ENCODE assay signal across 10 cellular contexts in the genomic region with DNA sequence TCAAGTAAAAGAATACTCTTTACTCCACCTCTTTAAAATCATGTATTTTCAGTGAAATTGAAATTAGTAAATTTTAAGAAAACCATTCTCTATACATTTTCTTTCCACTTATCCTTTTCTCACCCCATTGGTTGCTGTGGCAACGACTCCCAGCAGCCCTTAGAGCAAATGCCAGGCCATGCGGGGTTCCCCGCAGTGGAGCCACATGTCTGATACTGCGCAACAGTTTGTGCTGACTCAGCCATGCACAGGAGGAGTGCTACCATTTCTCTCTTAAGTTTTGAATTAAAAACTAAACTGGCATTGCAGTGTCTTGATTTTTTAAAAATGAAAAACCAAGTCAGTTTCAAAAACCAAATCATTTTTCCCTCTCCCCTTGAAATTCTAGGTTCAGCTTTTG.
A peak's percentile ranks its signal among the peaks of the same experiment; 100 is the strongest.
DNase-seq lines count a peak whose midpoint lies in the region; ATAC-seq and TF ChIP-seq lines count a peak whose summit lies in the region.
"Had no signal": no experiment of that assay in that cellular context is flagged by ENCODE, and none has a peak within 500 bp of the region (broad histone marks: within the 10 kb centered on the region; RNA-seq: fewer than 3 reads in every experiment).

No MANE protein-coding gene starts in this region.

- H2AFZ ChIP-seq in GM23338 (no peak overlapping the region), KMS-11 (ENCODE audit: low read depth) (peak overlapping the region; percentile 20; the same call in 1 of the 2 replicates), neural progenitor cell (replicated peaks) (no peak overlapping the region)

- no peaks in the 10 kb centered on the region for H3K9me3 ChIP-seq in neural progenitor cell (ENCODE audit: low read depth)
- H3K9me3 ChIP-seq: suprapubic skin had no signal

- H3K9ac ChIP-seq in KMS-11, result no peak overlapping the region
- H3K9ac ChIP-seq in neural progenitor cell, result no peak overlapping the region

- intact Hi-C loops in left colon (cut with DNase I, micrococcal nuclease), result no loop called here

- TF ChIP-seq CTCF in GM23338 (conservative IDR thresholded peaks at IDR 0.05; ENCODE audit: low read depth in 2 of 2), result no peak
- TF ChIP-seq CTCF in KMS-11 (conservative IDR thresholded peaks at IDR 0.05; ENCODE audit: low read depth, low read length), result no peak
- no peak for TF ChIP-seq CTCF in choroid plexus epithelial cell (conservative IDR thresholded peaks at IDR 0.05; ENCODE audit: low read depth, low read length)
- no peak for TF ChIP-seq CTCF in neural progenitor cell (IDR thresholded peaks at IDR 0.05)

- no peaks in the 10 kb centered on the region for H3K27me3 ChIP-seq in GM23338 (ENCODE audit: insufficient read depth)
- no peaks in the 10 kb centered on the region for H3K27me3 ChIP-seq in KMS-11 (ENCODE audit: insufficient read depth, low read depth)
- H3K27me3 ChIP-seq in neural progenitor cell, result no peaks in the 10 kb centered on the region
- H3K27me3 ChIP-seq: suprapubic skin had no signal

- peaks cover 25% of the 10 kb centered on the region for H3K4me1 Mint-ChIP-seq in GM23338
- H3K4me1 Mint-ChIP-seq in neural progenitor cell, result peaks cover 44% of the 10 kb centered on the region

- H3K27ac ChIP-seq in GM23338 (ENCODE audit: low read depth) (no peak overlapping the region), KMS-11 (no peak overlapping the region), neural progenitor cell (no peak overlapping the region)
- H3K27ac ChIP-seq: suprapubic skin had no signal

- H3K36me3 ChIP-seq in GM23338 (ENCODE audit: insufficient read depth), result no peaks in the 10 kb centered on the region
- H3K36me3 ChIP-seq in KMS-11 (ENCODE audit: insufficient read depth), result no peaks in the 10 kb centered on the region
- no peaks in the 10 kb centered on the region for H3K36me3 ChIP-seq in neural progenitor cell

- DNase-seq in GM23338 (ENCODE audit: low spot score), result peak; percentile 58
- DNase-seq in choroid plexus epithelial cell (ENCODE audit: low read depth), result peak; percentile 92
- DNase-seq in neural progenitor cell (ENCODE audit: low spot score), result peak; percentile 42
- DNase-seq in RPMI8226, result no peak
- DNase-seq in left colon, result no peak
- DNase-seq: amniotic stem cell, hippocampal formation had no signal

- no peak overlapping the region for H3K4me3 Mint-ChIP-seq in GM23338
- peak overlapping the region; percentile 37 for H3K4me3 Mint-ChIP-seq in neural progenitor cell

- peak; percentile 88 for ATAC-seq in GM23338
- no peak for ATAC-seq in GM18520 (IDR thresholded peaks at IDR 0.05; ENCODE audit: unreplicated experiment)
- ATAC-seq in left colon, result no peak

- H3K27ac Mint-ChIP-seq in GM23338, result peak overlapping the region; percentile 39; the same call in 1 of the 2 replicates
- peak overlapping the region; percentile 58 for H3K27ac Mint-ChIP-seq in neural progenitor cell

- H3K9me3 Mint-ChIP-seq in GM23338 (no peaks in the 10 kb centered on the region), neural progenitor cell (no peaks in the 10 kb centered on the region)

- no peaks in the 10 kb centered on the region for H4K20me1 ChIP-seq in GM23338 (replicated peaks; ENCODE audit: insufficient read depth)
- H4K20me1 ChIP-seq in KMS-11 (ENCODE audit: insufficient read depth), result no peaks in the 10 kb centered on the region
- H4K20me1 ChIP-seq in neural progenitor cell (ENCODE audit: low read depth), result no peaks in the 10 kb centered on the region

- H3K36me3 Mint-ChIP-seq in GM23338 (ENCODE audit: low read depth), result no peaks in the 10 kb centered on the region
- no peaks in the 10 kb centered on the region for H3K36me3 Mint-ChIP-seq in neural progenitor cell

- H3K4me1 ChIP-seq in GM23338 (ENCODE audit: insufficient read depth) (peaks cover 12% of the 10 kb centered on the region), KMS-11 (ENCODE audit: low read depth, poor library complexity, severe bottlenecking) (peaks cover 32% of the 10 kb centered on the region), neural progenitor cell (peaks cover 7% of the 10 kb centered on the region)
- H3K4me1 ChIP-seq: suprapubic skin had no signal

- H3K4me2 ChIP-seq in GM23338, result no peak overlapping the region
- peak overlapping the region; percentile 60 for H3K4me2 ChIP-seq in KMS-11
- H3K4me2 ChIP-seq in neural progenitor cell, result no peak overlapping the region

- H3K4me3 ChIP-seq in GM23338 (no peak overlapping the region), KMS-11 (IDR thresholded peaks at IDR 0.05; ENCODE audit: insufficient read depth, low read depth, low read length) (no peak overlapping the region), choroid plexus epithelial cell (ENCODE audit: low read depth, low read length) (no peak overlapping the region), neural progenitor cell (no peak overlapping the region)
- H3K4me3 ChIP-seq: suprapubic skin had no signal

- H3K79me2 ChIP-seq in GM23338 (replicated peaks; ENCODE audit: insufficient read depth), result no peaks in the 10 kb centered on the region
- H3K79me2 ChIP-seq in KMS-11 (ENCODE audit: insufficient read depth, low read depth), result no peaks in the 10 kb centered on the region
- no peaks in the 10 kb centered on the region for H3K79me2 ChIP-seq in neural progenitor cell (ENCODE audit: low read depth)

- H3K27me3 Mint-ChIP-seq in GM23338 (ENCODE audit: insufficient read depth, low read depth, poor library complexity) (no peaks in the 10 kb centered on the region), neural progenitor cell (ENCODE audit: insufficient read depth, low read depth) (peaks cover 3% of the 10 kb centered on the region)

- H3K9me2 ChIP-seq in GM23338 (ENCODE audit: insufficient read depth), result no peaks in the 10 kb centered on the region

- 0 out of 2 replicates have a peak, but pooled peaks cover 3% of the 10 kb centered on the region for H3F3A ChIP-seq in GM23338 (replicated peaks; ENCODE audit: low read depth)
- peaks cover 3% of the 10 kb centered on the region for H3F3A ChIP-seq in neural progenitor cell (ENCODE audit: low read depth)

TF ChIP-seq in GM23338, 12 proteins besides CTCF, POLR2A, EP300 and RAD21:
- TF ChIP-seq POLR2AphosphoS5 (IDR thresholded peaks at IDR 0.05; ENCODE audit: low read depth) (no peak), ZNF331 (CRISPR knock-in tag; IDR thresholded peaks at IDR 0.05; ENCODE audit: low read depth) (no peak), JUNB (IDR thresholded peaks at IDR 0.05; ENCODE audit: unreplicated experiment) (no peak), NANOG (IDR thresholded peaks at IDR 0.05; ENCODE audit: borderline replicate concordance) (no peak), EZH2phosphoT487 (IDR thresholded peaks at IDR 0.05; ENCODE audit: unreplicated experiment) (no peak), ZNF114 (CRISPR knock-in tag; IDR thresholded peaks at IDR 0.05) (no peak), EZH2 (IDR thresholded peaks at IDR 0.05; ENCODE audit: low read depth, unreplicated experiment) (no peak)
- TF ChIP-seq, protein P1, sequence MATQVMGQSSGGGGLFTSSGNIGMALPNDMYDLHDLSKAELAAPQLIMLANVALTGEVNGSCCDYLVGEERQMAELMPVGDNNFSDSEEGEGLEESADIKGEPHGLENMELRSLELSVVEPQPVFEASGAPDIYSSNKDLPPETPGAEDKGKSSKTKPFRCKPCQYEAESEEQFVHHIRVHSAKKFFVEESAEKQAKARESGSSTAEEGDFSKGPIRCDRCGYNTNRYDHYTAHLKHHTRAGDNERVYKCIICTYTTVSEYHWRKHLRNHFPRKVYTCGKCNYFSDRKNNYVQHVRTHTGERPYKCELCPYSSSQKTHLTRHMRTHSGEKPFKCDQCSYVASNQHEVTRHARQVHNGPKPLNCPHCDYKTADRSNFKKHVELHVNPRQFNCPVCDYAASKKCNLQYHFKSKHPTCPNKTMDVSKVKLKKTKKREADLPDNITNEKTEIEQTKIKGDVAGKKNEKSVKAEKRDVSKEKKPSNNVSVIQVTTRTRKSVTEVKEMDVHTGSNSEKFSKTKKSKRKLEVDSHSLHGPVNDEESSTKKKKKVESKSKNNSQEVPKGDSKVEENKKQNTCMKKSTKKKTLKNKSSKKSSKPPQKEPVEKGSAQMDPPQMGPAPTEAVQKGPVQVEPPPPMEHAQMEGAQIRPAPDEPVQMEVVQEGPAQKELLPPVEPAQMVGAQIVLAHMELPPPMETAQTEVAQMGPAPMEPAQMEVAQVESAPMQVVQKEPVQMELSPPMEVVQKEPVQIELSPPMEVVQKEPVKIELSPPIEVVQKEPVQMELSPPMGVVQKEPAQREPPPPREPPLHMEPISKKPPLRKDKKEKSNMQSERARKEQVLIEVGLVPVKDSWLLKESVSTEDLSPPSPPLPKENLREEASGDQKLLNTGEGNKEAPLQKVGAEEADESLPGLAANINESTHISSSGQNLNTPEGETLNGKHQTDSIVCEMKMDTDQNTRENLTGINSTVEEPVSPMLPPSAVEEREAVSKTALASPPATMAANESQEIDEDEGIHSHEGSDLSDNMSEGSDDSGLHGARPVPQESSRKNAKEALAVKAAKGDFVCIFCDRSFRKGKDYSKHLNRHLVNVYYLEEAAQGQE (IDR thresholded peaks at IDR 0.05; ENCODE audit: unreplicated experiment), result no peak
- TF ChIP-seq, protein P2, sequence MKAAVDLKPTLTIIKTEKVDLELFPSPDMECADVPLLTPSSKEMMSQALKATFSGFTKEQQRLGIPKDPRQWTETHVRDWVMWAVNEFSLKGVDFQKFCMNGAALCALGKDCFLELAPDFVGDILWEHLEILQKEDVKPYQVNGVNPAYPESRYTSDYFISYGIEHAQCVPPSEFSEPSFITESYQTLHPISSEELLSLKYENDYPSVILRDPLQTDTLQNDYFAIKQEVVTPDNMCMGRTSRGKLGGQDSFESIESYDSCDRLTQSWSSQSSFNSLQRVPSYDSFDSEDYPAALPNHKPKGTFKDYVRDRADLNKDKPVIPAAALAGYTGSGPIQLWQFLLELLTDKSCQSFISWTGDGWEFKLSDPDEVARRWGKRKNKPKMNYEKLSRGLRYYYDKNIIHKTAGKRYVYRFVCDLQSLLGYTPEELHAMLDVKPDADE (IDR thresholded peaks at IDR 0.05), result no peak
TF ChIP-seq in GM23338: peak in this region for 0.

Comparison
In these comparisons a context has a peak if more than half of its experiments do, and no peak if none do; other contexts are left out.
1. DNase-seq: peak in GM23338 (single experiment), choroid plexus epithelial cell (single experiment) and neural progenitor cell (single experiment); none in RPMI8226 (single experiment) and left colon (0 of 2).